28 cellular contexts compared by ENCODE assay signal in the genomic region with DNA sequence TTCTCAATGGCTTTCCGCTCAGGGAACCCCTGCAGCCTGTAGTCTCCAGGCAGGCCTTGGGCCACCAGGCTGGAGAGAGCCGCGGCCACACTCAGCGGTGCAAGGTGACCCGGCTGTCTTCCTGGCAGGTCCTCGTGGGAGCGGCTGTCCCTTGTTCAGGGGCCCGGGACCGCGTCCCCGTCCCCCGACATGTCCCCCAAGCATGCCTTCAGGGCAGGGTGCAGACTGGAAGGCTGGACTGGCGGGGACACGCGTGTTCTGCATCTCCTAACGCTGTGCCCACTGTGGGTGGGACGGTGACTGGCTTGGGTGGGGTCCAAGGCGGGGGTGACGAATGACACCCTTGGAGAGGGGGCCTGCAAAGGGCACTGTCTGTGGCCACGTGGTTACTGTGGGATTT.
"Had no signal": no experiment of that assay in that cellular context is flagged by ENCODE, and none has a peak within 500 bp of the region (broad histone marks: within the 10 kb centered on the region; RNA-seq: fewer than 3 reads in every experiment).

No MANE protein-coding gene starts in this region.

- H3K27me3 Mint-ChIP-seq: activated CD4-positive, alpha-beta T cell treated with anti-CD3 and anti-CD28 coated beads, Interleukin-2, amount 10 ng/mL, durations not matched to agents 24 days and 14 days had no signal

- H3K36me3 ChIP-seq: adrenal gland had no signal

- H3K36me3 Mint-ChIP-seq: activated naive CD8-positive, alpha-beta T cell treated with anti-CD3 and anti-CD28 coated beads for 36 hours had no signal

- H3K4me1 ChIP-seq: adrenal gland had no signal

- H3K27me3 ChIP-seq: adrenal gland, body of pancreas had no signal

- H3K27ac Mint-ChIP-seq: activated CD4-positive, alpha-beta memory T cell treated with anti-CD3 and anti-CD28 coated beads for 36 hours; activated CD4-positive, alpha-beta T cell treated with anti-CD3 and anti-CD28 coated beads for 36 hours; activated CD4-positive, alpha-beta T cell treated with anti-CD3 and anti-CD28 coated beads, Interleukin-2, amount 10 ng/mL, durations not matched to agents 24 days and 14 days; activated naive CD4-positive, alpha-beta T cell treated with anti-CD3 and anti-CD28 coated beads for 36 hours; activated naive CD4-positive, alpha-beta T cell treated with anti-CD3 and anti-CD28 coated beads, Interleukin-2, amount 50 U/mL, for 24 hours; activated naive CD8-positive, alpha-beta T cell treated with anti-CD3 and anti-CD28 coated beads for 36 hours; activated naive CD8-positive, alpha-beta T cell treated with anti-CD3 and anti-CD28 coated beads, Interleukin-2, amount 50 U/mL, for 24 hours; activated T-helper 1 cell treated with anti-CD3 and anti-CD28 coated beads, Interleukin-12 subunit alpha, Interleukin-12 subunit beta, Interleukin-2, Interleukin-4 antibody, amounts not matched to agents 30 ng/mL and 10 ng/mL and 1 ng/mL, durations not matched to agents 14 hours and 24 hours and 36 hours; activated T-helper 2 cell treated with anti-CD3 and anti-CD28 coated beads, Interferon-gamma antibody, Interleukin-2, Interleukin-4, amounts not matched to agents 10 μg/mL and 5 μg/mL and 100 μg/mL, durations not matched to agents 14 hours and 24 hours and 36 hours; T-cell; T-helper 1 cell treated with Interleukin-12 subunit alpha and Interleukin-12 subunit beta and Interleukin-4 antibody, amounts not matched to agents 30 μg/mL and 1 μg/mL, for 36 hours had no signal

- H3K4me1 Mint-ChIP-seq: activated CD4-positive, alpha-beta T cell treated with anti-CD3 and anti-CD28 coated beads for 36 hours; activated CD4-positive, alpha-beta T cell treated with anti-CD3 and anti-CD28 coated beads, Interleukin-2, amount 10 ng/mL, durations not matched to agents 24 days and 14 days; activated naive CD4-positive, alpha-beta T cell treated with anti-CD3 and anti-CD28 coated beads, Interleukin-2, amount 50 U/mL, for 24 hours; activated naive CD8-positive, alpha-beta T cell treated with anti-CD3 and anti-CD28 coated beads for 36 hours; activated naive CD8-positive, alpha-beta T cell treated with anti-CD3 and anti-CD28 coated beads, Interleukin-2, amount 50 U/mL, for 24 hours had no signal

- H3K4me3 Mint-ChIP-seq: activated CD4-positive, alpha-beta memory T cell treated with anti-CD3 and anti-CD28 coated beads for 36 hours; activated CD4-positive, alpha-beta T cell treated with anti-CD3 and anti-CD28 coated beads for 36 hours; activated CD4-positive, alpha-beta T cell treated with anti-CD3 and anti-CD28 coated beads, Interleukin-2, amount 10 ng/mL, durations not matched to agents 24 days and 14 days; activated naive CD4-positive, alpha-beta T cell treated with anti-CD3 and anti-CD28 coated beads for 36 hours; activated naive CD4-positive, alpha-beta T cell treated with anti-CD3 and anti-CD28 coated beads, Interleukin-2, amount 50 U/mL, for 24 hours; activated naive CD8-positive, alpha-beta T cell treated with anti-CD3 and anti-CD28 coated beads for 36 hours; activated naive CD8-positive, alpha-beta T cell treated with anti-CD3 and anti-CD28 coated beads, Interleukin-2, amount 50 U/mL, for 24 hours; activated T-helper 1 cell treated with anti-CD3 and anti-CD28 coated beads, Interleukin-12 subunit alpha, Interleukin-12 subunit beta, Interleukin-2, Interleukin-4 antibody, amounts not matched to agents 30 ng/mL and 10 ng/mL and 1 ng/mL, durations not matched to agents 14 hours and 24 hours and 36 hours; T-cell; T-helper 1 cell treated with Interleukin-12 subunit alpha and Interleukin-12 subunit beta and Interleukin-4 antibody, amounts not matched to agents 30 μg/mL and 1 μg/mL, for 36 hours had no signal

- H3K27ac ChIP-seq: adrenal gland, body of pancreas had no signal

- ATAC-seq: activated CD4-positive, alpha-beta T cell treated with anti-CD3 and anti-CD28 coated beads for 36 hours; activated naive CD8-positive, alpha-beta T cell treated with anti-CD3 and anti-CD28 coated beads, Interleukin-2, amount 50 U/mL, for 24 hours; body of pancreas; esophagus mucosa; T-cell had no signal

- H3K4me3 ChIP-seq: adrenal gland, body of pancreas had no signal

- DNase-seq: activated CD4-positive, alpha-beta memory T cell treated with anti-CD3 and anti-CD28 coated beads for 36 hours; activated CD4-positive, alpha-beta T cell treated with anti-CD3 and anti-CD28 coated beads for 36 hours; activated CD4-positive, alpha-beta T cell treated with anti-CD3 and anti-CD28 coated beads, Interleukin-2, amount 10 ng/mL, durations not matched to agents 24 days and 14 days; activated CD4-positive, CD25-positive, alpha-beta regulatory T cell; activated CD4-positive, CD25-positive, alpha-beta regulatory T cell treated with anti-CD3 and anti-CD28 coated beads, Interleukin-2, amount 50 U/mL, for 72 hours; activated effector memory CD4-positive, alpha-beta T cell treated with anti-CD3 and anti-CD28 coated beads, Interleukin-2, amount 50 U/mL, for 16 hours; activated naive CD4-positive, alpha-beta T cell treated with anti-CD3 and anti-CD28 coated beads for 36 hours; activated naive CD8-positive, alpha-beta T cell treated with anti-CD3 and anti-CD28 coated beads for 36 hours; activated naive CD8-positive, alpha-beta T cell treated with anti-CD3 and anti-CD28 coated beads, Interleukin-2, amount 50 U/mL, for 24 hours; activated T-cell treated with anti-CD3 and anti-CD28 coated beads, Interleukin-2, amount 50 U/mL, for 1 hour; activated T-cell treated with anti-CD3 and anti-CD28 coated beads, Interleukin-2, amount 50 U/mL, for 48 hours; adrenal gland; amygdala; aorta; body of pancreas; caudate nucleus; cortex of kidney; dermis blood vessel endothelial cell; effector CD8-positive, alpha-beta T cell; foreskin fibroblast; SW 1271; T-cell; T-helper 9 cell had no signal
